17 cellular contexts compared by ENCODE assay signal in genomic region chr7:155834486-155835048, GRCh38. TPM values are rescaled to one million over a fixed set of nuclear protein-coding genes. Genes with fewer than 3 reads are reported as not detected.
DNase-seq lines count a peak whose midpoint lies in the region; ATAC-seq and TF ChIP-seq lines count a peak whose summit lies in the region.
"Had no signal": no experiment of that assay in that cellular context is flagged by ENCODE, and none has a peak within 500 bp of the region (broad histone marks: within the 10 kb centered on the region; RNA-seq: fewer than 3 reads in every experiment).

No MANE protein-coding gene starts in this region.

- no peak for TF ChIP-seq EP300 in sigmoid colon (IDR thresholded peaks at IDR 0.05)

- peak; percentile 8 for ATAC-seq in Right ventricle myocardium inferior
- no peak for ATAC-seq in heart right ventricle
- ATAC-seq in HG02938 (IDR thresholded peaks at IDR 0.05; ENCODE audit: unreplicated experiment) = no peak

- H3K4me3 ChIP-seq in heart right ventricle = no peak overlapping the region
- no peak overlapping the region for H3K4me3 ChIP-seq in osteoblast (ENCODE audit: insufficient read depth, low read length)
- no peak overlapping the region for H3K4me3 ChIP-seq in sigmoid colon

- H3K9me3 ChIP-seq in heart right ventricle (no peaks in the 10 kb centered on the region), osteoblast (ENCODE audit: low read depth, low read length) (no peaks in the 10 kb centered on the region), sigmoid colon (no peaks in the 10 kb centered on the region)
- H3K9me3 ChIP-seq: BE2C had no signal

- WGBS in heart right ventricle, 2 donors = 78 to 81% methylated on average over 16 of the region's 16 CpGs
- WGBS in sigmoid colon, 2 donors = 88 to 92% methylated on average over 16 of the region's 16 CpGs

- H4K20me1 ChIP-seq in osteoblast (ENCODE audit: insufficient read depth, low read length) = no peaks in the 10 kb centered on the region

- H3K27me3 ChIP-seq in heart right ventricle = peaks cover 0 to 62% (median 45%) of the 10 kb centered on the region in 7 donors
- H3K27me3 ChIP-seq in osteoblast (ENCODE audit: insufficient read depth, low read length) = no peaks in the 10 kb centered on the region
- H3K27me3 ChIP-seq in sigmoid colon = peaks cover 0 to 21% (median 0%) of the 10 kb centered on the region in 3 donors

- H3K79me2 ChIP-seq in osteoblast (ENCODE audit: insufficient read depth, low read length) = no peaks in the 10 kb centered on the region

- no peak for DNase-seq in Right ventricle myocardium inferior (ENCODE audit: missing footprints)
- DNase-seq in heart right ventricle = no peak
- DNase-seq in osteoblast (ENCODE audit: insufficient read length, low spot score, missing footprints) = peak; percentile 69
- DNase-seq in sigmoid colon = peak; percentile 57
- no peak for DNase-seq in NCI-H1436 treated with DMSO at 0.1 percent for 48 hours (lab: John Stamatoyannopoulos, UW)
- DNase-seq: ACHN; BE2C; C1 segment of cervical spinal cord; CD4-positive, CD25-positive, alpha-beta regulatory T cell; CD8-positive, alpha-beta memory T cell; COR-L47; DMS 273 treated with DMSO at 0.1 percent for 48 hours; DMS53; DND-41; H9 had no signal

- H3K4me1 ChIP-seq in heart right ventricle = no peaks in the 10 kb centered on the region
- H3K4me1 ChIP-seq in osteoblast (ENCODE audit: insufficient read depth, low read length) = no peaks in the 10 kb centered on the region
- no peaks in the 10 kb centered on the region for H3K4me1 ChIP-seq in sigmoid colon
- H3K4me1 ChIP-seq: BE2C had no signal

- TF ChIP-seq CTCF in heart right ventricle (IDR thresholded peaks at IDR 0.05) (no peak), osteoblast (IDR thresholded peaks at IDR 0.05; ENCODE audit: extremely low read depth, low read depth, low read length) (no peak), sigmoid colon (IDR thresholded peaks at IDR 0.05) (no peak)

- no peak for TF ChIP-seq POLR2A in sigmoid colon (IDR thresholded peaks at IDR 0.05)

- no peak overlapping the region for H3K4me2 ChIP-seq in osteoblast (ENCODE audit: insufficient read depth, low read length)

- H2AFZ ChIP-seq in osteoblast (ENCODE audit: low read length) = no peak overlapping the region

- H3K36me3 ChIP-seq in heart right ventricle (no peaks in the 10 kb centered on the region), osteoblast (ENCODE audit: insufficient read depth, low read length) (no peaks in the 10 kb centered on the region), sigmoid colon (no peaks in the 10 kb centered on the region)
- H3K36me3 ChIP-seq: BE2C had no signal

- H3K27ac ChIP-seq in heart right ventricle (no peak overlapping the region), osteoblast (ENCODE audit: low read depth, low read length) (no peak overlapping the region), sigmoid colon (no peak overlapping the region)

- intact Hi-C loops in Right ventricle myocardium inferior (cut with DNase I) = no loop called here
- intact Hi-C loops in heart right ventricle (cut with DNase I) = no loop called here
- intact Hi-C loops in sigmoid colon (cut with DNase I) = no loop called here

RNA-seq across cellular contexts. Expression of gene SHH, which starts 22.3 kb away (rescaled TPM):
- total RNA-seq in Right ventricle myocardium inferior (not detected), heart right ventricle (not detected), osteoblast (not detected in 2 replicates), sigmoid colon (not detected)
- polyA plus RNA-seq in heart right ventricle (not detected), sigmoid colon (1 to 10 TPM in 1 of 3 donors, under 1 TPM in 2; 0.46 to 1.8 (median 0.60) TPM)
- total RNA-seq: CD4-positive, CD25-positive, alpha-beta regulatory T cell; CD8-positive, alpha-beta memory T cell; H1 had no signal
- polyA plus RNA-seq: CD8-positive, alpha-beta memory T cell; H1 had no signal

Comparison
In these comparisons a context has a peak if more than half of its experiments do, and no peak if none do; other contexts are left out.
1. DNase-seq: peak in osteoblast (single experiment) and sigmoid colon (single experiment); none in Right ventricle myocardium inferior (single experiment), heart right ventricle (0 of 2) and NCI-H1436 treated with DMSO at 0.1 percent for 48 hours (single experiment).